ENCODE assay signal across 7 cellular contexts in the genomic region with DNA sequence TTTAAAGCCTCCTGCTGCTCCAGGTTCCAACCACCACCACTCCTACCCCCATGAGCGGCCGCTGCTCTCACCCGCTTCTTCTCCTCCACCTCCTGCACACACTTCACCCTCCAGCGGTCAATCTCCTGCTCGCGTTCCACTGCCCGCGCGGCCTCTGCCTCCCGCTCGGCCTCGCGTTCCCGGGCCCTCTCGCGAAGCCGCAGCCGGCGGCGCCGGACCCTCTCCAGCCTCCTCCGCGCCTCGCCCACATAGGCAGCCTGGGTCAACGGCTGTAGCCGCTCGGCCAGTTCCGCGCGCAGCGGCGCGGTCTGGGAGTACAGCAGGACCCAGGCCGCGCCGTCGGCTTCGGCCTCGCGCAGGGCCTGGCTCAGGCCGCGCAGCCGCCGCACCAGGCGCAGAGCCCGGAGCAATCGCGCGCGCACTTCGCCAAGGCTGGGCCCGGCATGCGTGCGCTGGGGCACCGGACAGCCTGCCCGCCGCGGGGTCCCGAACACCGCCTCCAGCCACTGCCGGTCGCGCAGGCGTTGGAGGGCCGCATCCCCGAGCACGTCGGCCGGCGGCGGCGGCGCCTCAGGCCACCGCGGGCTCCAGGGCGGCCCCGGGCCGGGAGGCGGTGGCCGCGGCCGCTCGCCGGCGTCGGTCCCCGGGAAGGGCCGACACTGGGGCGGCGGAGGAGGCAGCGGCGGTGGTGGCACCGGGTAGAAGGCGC. TPM values are rescaled to one million over a fixed set of nuclear protein-coding genes. Genes with fewer than 3 reads are reported as not detected.
DNase-seq lines count a peak whose midpoint lies in the region; ATAC-seq and TF ChIP-seq lines count a peak whose summit lies in the region.

No MANE protein-coding gene starts in this region.

- H3K27me3 ChIP-seq in HAP-1 (ENCODE audit: low read depth) (no peaks in the 10 kb centered on the region), esophagus muscularis mucosa (no peaks in the 10 kb centered on the region)

- in situ Hi-C loops in GM13976 (cut with MboI; ENCODE audit: low sequenced_read_pairs, unreplicated experiment), result no loop called here
- in situ Hi-C loops in HAP-1 (cut with MboI; ENCODE audit: low sequenced_read_pairs), result no loop called here

- H3K4me3 ChIP-seq in HAP-1 (peak overlapping the region; percentile 54), LNCaP clone FGC (ENCODE audit: low read depth, low read length) (peak overlapping the region; percentile 67), esophagus muscularis mucosa (peak overlapping the region; percentile 95 to 98 (median 97))

- peaks cover 3% of the 10 kb centered on the region for H3K9me3 Mint-ChIP-seq in activated CD8-positive, alpha-beta memory T cell treated with anti-CD3 and anti-CD28 coated beads, Interleukin-2, amount 10 ng/mL, durations not matched to agents 7 days and 5 days (ENCODE audit: low read depth)
- H3K9me3 Mint-ChIP-seq in natural killer cell treated with Interleukin-12 subunit alpha and Interleukin-12 subunit beta and Interleukin-15 and Interleukin-18, amount 100 ng/mL, for 72 hours, result no peaks in the 10 kb centered on the region

- no peaks in the 10 kb centered on the region for H3K27me3 Mint-ChIP-seq in activated CD8-positive, alpha-beta memory T cell treated with anti-CD3 and anti-CD28 coated beads, Interleukin-2, amount 10 ng/mL, durations not matched to agents 7 days and 5 days
- no peaks in the 10 kb centered on the region for H3K27me3 Mint-ChIP-seq in natural killer cell treated with Interleukin-12 subunit alpha and Interleukin-12 subunit beta and Interleukin-15 and Interleukin-18, amount 100 ng/mL, for 72 hours

- ATAC-seq in activated CD8-positive, alpha-beta memory T cell treated with anti-CD3 and anti-CD28 coated beads, Interleukin-2, amount 10 ng/mL, durations not matched to agents 7 days and 5 days, result peak; percentile 51
- ATAC-seq in natural killer cell treated with Interleukin-12 subunit alpha and Interleukin-12 subunit beta and Interleukin-15 and Interleukin-18, amount 100 ng/mL, for 72 hours, result peak; percentile 71 to 77

- peak overlapping the region; percentile 87 for H3K4me3 Mint-ChIP-seq in activated CD8-positive, alpha-beta memory T cell treated with anti-CD3 and anti-CD28 coated beads, Interleukin-2, amount 10 ng/mL, durations not matched to agents 7 days and 5 days
- peak overlapping the region; percentile 84 for H3K4me3 Mint-ChIP-seq in natural killer cell treated with Interleukin-12 subunit alpha and Interleukin-12 subunit beta and Interleukin-15 and Interleukin-18, amount 100 ng/mL, for 72 hours

- H3K36me3 Mint-ChIP-seq in activated CD8-positive, alpha-beta memory T cell treated with anti-CD3 and anti-CD28 coated beads, Interleukin-2, amount 10 ng/mL, durations not matched to agents 7 days and 5 days, result peaks cover 22% of the 10 kb centered on the region
- peaks cover 9% of the 10 kb centered on the region for H3K36me3 Mint-ChIP-seq in natural killer cell treated with Interleukin-12 subunit alpha and Interleukin-12 subunit beta and Interleukin-15 and Interleukin-18, amount 100 ng/mL, for 72 hours

- CTCF ChIA-PET in activated CD8-positive, alpha-beta memory T cell treated with anti-CD3 and anti-CD28 coated beads, Interleukin-2, amount 10 ng/mL, durations not matched to agents 7 days and 5 days (lab: Charles Lee), result interaction anchor here (1.0 to 1.5 kb wide), 2 partner anchors 98 to 165 kb away, joined by 3 to 5 read pairs; no protein-coding TSS in a partner anchor

- WGBS in esophagus muscularis mucosa, result 1% methylated on average over 40 of the region's 94 CpGs

- peak overlapping the region; percentile 83 for H3K27ac Mint-ChIP-seq in activated CD8-positive, alpha-beta memory T cell treated with anti-CD3 and anti-CD28 coated beads, Interleukin-2, amount 10 ng/mL, durations not matched to agents 7 days and 5 days
- peak overlapping the region; percentile 93 to 98 for H3K27ac Mint-ChIP-seq in natural killer cell treated with Interleukin-12 subunit alpha and Interleukin-12 subunit beta and Interleukin-15 and Interleukin-18, amount 100 ng/mL, for 72 hours

- H3K4me1 ChIP-seq in HAP-1 (peaks cover 14% of the 10 kb centered on the region), esophagus muscularis mucosa (peaks cover 23 to 42% (median 36%) of the 10 kb centered on the region in 4 donors)

- peaks cover 19% of the 10 kb centered on the region for H3K9me3 ChIP-seq in HAP-1
- H3K9me3 ChIP-seq in esophagus muscularis mucosa, result no peaks in the 10 kb centered on the region

- intact Hi-C loops in esophagus muscularis mucosa (cut with DNase I), result no loop called here

- peak; percentile 75 for DNase-seq in GM13976 (ENCODE audit: low spot score)
- DNase-seq in HAP-1 (ENCODE audit: low spot score in 2 of 2), result peak; percentile 54 to 63
- DNase-seq in LNCaP clone FGC (ENCODE audit: low read depth), result no peak
- DNase-seq in activated CD8-positive, alpha-beta memory T cell treated with anti-CD3 and anti-CD28 coated beads, Interleukin-2, amount 10 ng/mL, durations not matched to agents 7 days and 5 days, result peak; percentile 44
- no peak for DNase-seq in esophagus muscularis mucosa (ENCODE audit: extremely low spot score)
- peak; percentile 65 for DNase-seq in natural killer cell treated with Interleukin-12 subunit alpha and Interleukin-12 subunit beta and Interleukin-15 and Interleukin-18, amount 100 ng/mL, for 72 hours (ENCODE audit: low spot score)
- DNase-seq in ureter (ENCODE audit: low spot score), result peak; percentile 45

- peaks cover 32% of the 10 kb centered on the region for H3K36me3 ChIP-seq in HAP-1 (replicated peaks)
- H3K36me3 ChIP-seq in esophagus muscularis mucosa, result peaks cover 9 to 30% (median 17%) of the 10 kb centered on the region in 4 donors

- TF ChIP-seq CTCF in GM13976 (IDR thresholded peaks at IDR 0.05; ENCODE audit: borderline replicate concordance, control extremely low read depth, extremely low read depth, insufficient read depth, missing control alignments), result no peak
- 0 out of 2 replicates have a peak, but pooled peaks have one; percentile 15 for TF ChIP-seq CTCF in LNCaP clone FGC (IDR thresholded peaks at IDR 0.05; ENCODE audit: control insufficient read depth, extremely low read depth, insufficient read depth)
- no peak for TF ChIP-seq CTCF in esophagus muscularis mucosa (IDR thresholded peaks at IDR 0.05)

- TF ChIP-seq POLR2A in esophagus muscularis mucosa (IDR thresholded peaks at IDR 0.05; ENCODE audit: low read depth), result no peak

- no peak for TF ChIP-seq EP300 in esophagus muscularis mucosa (IDR thresholded peaks at IDR 0.05)

- H3K27ac ChIP-seq in esophagus muscularis mucosa (replicated peaks in 1 of 4), result peak overlapping the region; percentile 91 to 95 (median 94)

- H3K4me1 Mint-ChIP-seq in activated CD8-positive, alpha-beta memory T cell treated with anti-CD3 and anti-CD28 coated beads, Interleukin-2, amount 10 ng/mL, durations not matched to agents 7 days and 5 days, result peaks cover 29% of the 10 kb centered on the region
- H3K4me1 Mint-ChIP-seq in natural killer cell treated with Interleukin-12 subunit alpha and Interleukin-12 subunit beta and Interleukin-15 and Interleukin-18, amount 100 ng/mL, for 72 hours (ENCODE audit: low read depth in 2 of 2), result peaks cover 15 to 20% of the 10 kb centered on the region in 2 donors

RNA-seq across cellular contexts. Expression of gene PDCD7, which starts 0.6 kb away (rescaled TPM):
- 10 to 100 TPM; 40.0 to 40.2 TPM for total RNA-seq in activated CD8-positive, alpha-beta memory T cell treated with anti-CD3 and anti-CD28 coated beads, Interleukin-2, amount 10 ng/mL, durations not matched to agents 7 days and 5 days
- total RNA-seq in esophagus muscularis mucosa (10 to 100 TPM; 24.2 to 33.4 (median 25.5) TPM), ureter (25.9 TPM)
- total RNA-seq in natural killer cell treated with Interleukin-12 subunit alpha and Interleukin-12 subunit beta and Interleukin-15 and Interleukin-18, amount 100 ng/mL, for 72 hours, result 10 to 100 TPM; 30.3 to 41.2 TPM

RNA-seq across cellular contexts. Expression of gene UBAP1L, which starts 18.0 kb away (rescaled TPM):
- total RNA-seq in activated CD8-positive, alpha-beta memory T cell treated with anti-CD3 and anti-CD28 coated beads, Interleukin-2, amount 10 ng/mL, durations not matched to agents 7 days and 5 days, result 1 to 10 TPM; 3.3 to 4.7 TPM
- total RNA-seq in esophagus muscularis mucosa (1 to 10 TPM; 1.2 to 7.5 (median 2.2) TPM), ureter (9.4 TPM)
- total RNA-seq in natural killer cell treated with Interleukin-12 subunit alpha and Interleukin-12 subunit beta and Interleukin-15 and Interleukin-18, amount 100 ng/mL, for 72 hours, result 10 to 100 TPM in 1 of 2 donors, 1 to 10 TPM in 1; 5.7 to 14.2 TPM

RNA-seq across cellular contexts. Expression of gene CLPX, which starts 52.1 kb away (rescaled TPM):
- total RNA-seq in activated CD8-positive, alpha-beta memory T cell treated with anti-CD3 and anti-CD28 coated beads, Interleukin-2, amount 10 ng/mL, durations not matched to agents 7 days and 5 days, result 10 to 100 TPM; 46.8 to 58.8 TPM
- total RNA-seq in esophagus muscularis mucosa (10 to 100 TPM; 37.4 to 53.2 (median 39.8) TPM), ureter (52.6 TPM)
- total RNA-seq in natural killer cell treated with Interleukin-12 subunit alpha and Interleukin-12 subunit beta and Interleukin-15 and Interleukin-18, amount 100 ng/mL, for 72 hours, result 10 to 100 TPM; 39.0 to 63.5 TPM

RNA-seq across cellular contexts. Expression of gene KBTBD13, which starts 56.4 kb away (rescaled TPM):
- not detected for total RNA-seq in activated CD8-positive, alpha-beta memory T cell treated with anti-CD3 and anti-CD28 coated beads, Interleukin-2, amount 10 ng/mL, durations not matched to agents 7 days and 5 days
- total RNA-seq in esophagus muscularis mucosa (under 1 TPM in 1 of 4 donors, not detected in 3; 0.17 TPM), ureter (0.18 TPM)
- total RNA-seq in natural killer cell treated with Interleukin-12 subunit alpha and Interleukin-12 subunit beta and Interleukin-15 and Interleukin-18, amount 100 ng/mL, for 72 hours, result not detected

Comparison
In these comparisons a context has a peak if more than half of its experiments do, and no peak if none do; other contexts are left out.
1. DNase-seq: peak in GM13976 (single experiment), HAP-1 (2 of 2), activated CD8-positive, alpha-beta memory T cell treated with anti-CD3 and anti-CD28 coated beads, Interleukin-2, amount 10 ng/mL, durations not matched to agents 7 days and 5 days (single experiment), natural killer cell treated with Interleukin-12 subunit alpha and Interleukin-12 subunit beta and Interleukin-15 and Interleukin-18, amount 100 ng/mL, for 72 hours (single experiment) and ureter (single experiment); none in LNCaP clone FGC (single experiment) and esophagus muscularis mucosa (single experiment).
2. Peak in every context shown above with its lines, with median percentiles within 50 percentile points of each other: H3K4me3 ChIP-seq.